ENCODE assay signal across 18 cellular contexts in the genomic region with DNA sequence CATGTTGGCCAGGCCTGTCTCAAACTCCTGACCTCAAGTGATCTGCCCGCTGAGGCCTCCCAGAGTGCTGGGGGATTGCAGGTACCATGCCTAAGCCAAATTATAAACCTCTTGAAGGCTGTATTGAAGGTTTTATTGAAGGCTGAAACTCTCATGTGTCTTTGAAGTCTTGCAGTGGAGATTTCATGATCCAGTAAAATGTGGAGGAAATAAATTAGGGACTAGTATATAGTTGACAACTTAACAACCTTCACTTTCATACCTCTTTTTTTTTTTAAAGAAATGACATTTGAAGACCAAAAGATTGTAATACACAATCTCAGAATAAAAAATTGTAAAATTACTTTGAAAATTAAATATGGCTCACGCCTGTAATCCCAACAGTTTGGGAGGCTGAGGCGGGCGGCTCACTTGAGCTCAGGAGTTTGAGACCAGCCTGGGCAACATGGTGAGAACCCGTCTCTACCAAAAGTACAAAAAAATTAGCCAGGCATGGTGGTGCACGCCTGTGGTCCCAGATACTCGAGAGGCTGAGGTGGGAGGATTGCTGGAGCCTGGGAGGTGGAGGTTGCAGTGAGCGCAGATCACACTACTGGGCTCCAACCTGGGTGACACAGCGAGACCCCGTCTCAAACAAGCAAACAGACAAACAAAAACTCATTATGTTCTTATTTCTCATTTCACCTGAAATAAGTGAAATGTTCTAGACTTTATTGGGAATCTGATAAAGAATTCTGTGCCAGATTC.
"Had no signal": no experiment of that assay in that cellular context is flagged by ENCODE, and none has a peak within 500 bp of the region (broad histone marks: within the 10 kb centered on the region; RNA-seq: fewer than 3 reads in every experiment).

No MANE protein-coding gene starts in this region.

- H3K4me1 ChIP-seq: breast epithelium had no signal

- H3K36me3 ChIP-seq: adrenal gland, breast epithelium, esophagus squamous epithelium, pancreas had no signal

- H3K36me3 Mint-ChIP-seq: natural killer cell had no signal

- H3K27ac ChIP-seq: adrenal gland, breast epithelium, esophagus squamous epithelium, neutrophil, pancreas, SK-N-MC had no signal

- H3K27me3 ChIP-seq: adrenal gland, breast epithelium, esophagus squamous epithelium, neutrophil, pancreas had no signal

- H3K4me3 ChIP-seq: adrenal gland, breast epithelium, esophagus squamous epithelium, mucosa of descending colon, pancreas, SK-N-MC had no signal

- H3K4me3 Mint-ChIP-seq: activated naive CD4-positive, alpha-beta T cell treated with anti-CD3 and anti-CD28 coated beads for 36 hours; natural killer cell; WTC11 had no signal

- H3K27ac Mint-ChIP-seq: activated T-helper 2 cell treated with anti-CD3 and anti-CD28 coated beads, Interferon-gamma antibody, Interleukin-2, Interleukin-4, amounts not matched to agents 10 μg/mL and 5 μg/mL and 100 μg/mL, durations not matched to agents 14 hours and 24 hours and 36 hours; natural killer cell had no signal

- H3K9me3 ChIP-seq: adrenal gland, breast epithelium, esophagus squamous epithelium, mucosa of descending colon, neutrophil, pancreas had no signal

- H3K9me3 Mint-ChIP-seq: activated naive CD4-positive, alpha-beta T cell treated with anti-CD3 and anti-CD28 coated beads for 36 hours; activated T-helper 2 cell treated with anti-CD3 and anti-CD28 coated beads, Interferon-gamma antibody, Interleukin-2, Interleukin-4, amounts not matched to agents 10 μg/mL and 5 μg/mL and 100 μg/mL, durations not matched to agents 14 hours and 24 hours and 36 hours; natural killer cell had no signal

- DNase-seq: activated CD4-positive, alpha-beta T cell treated with anti-CD3 and anti-CD28 coated beads for 48 hours; activated naive CD4-positive, alpha-beta T cell treated with anti-CD3 and anti-CD28 coated beads for 36 hours; adrenal gland; dermis blood vessel endothelial cell; effector memory CD4-positive, alpha-beta T cell; esophagus squamous epithelium; mesenchymal stem cell; mucosa of descending colon; natural killer cell; pancreas; stimulated activated CD4-positive, alpha-beta T cell treated with anti-CD3 and anti-CD28 coated beads, Interleukin-4, amount 100 ng/mL, for 24 hours; stimulated activated naive CD4-positive, alpha-beta T cell had no signal

- ATAC-seq: mucosa of descending colon, natural killer cell, pancreas, sciatic nerve, WTC11 had no signal
